ENCODE assay signal across 8 cellular contexts in the genomic region with DNA sequence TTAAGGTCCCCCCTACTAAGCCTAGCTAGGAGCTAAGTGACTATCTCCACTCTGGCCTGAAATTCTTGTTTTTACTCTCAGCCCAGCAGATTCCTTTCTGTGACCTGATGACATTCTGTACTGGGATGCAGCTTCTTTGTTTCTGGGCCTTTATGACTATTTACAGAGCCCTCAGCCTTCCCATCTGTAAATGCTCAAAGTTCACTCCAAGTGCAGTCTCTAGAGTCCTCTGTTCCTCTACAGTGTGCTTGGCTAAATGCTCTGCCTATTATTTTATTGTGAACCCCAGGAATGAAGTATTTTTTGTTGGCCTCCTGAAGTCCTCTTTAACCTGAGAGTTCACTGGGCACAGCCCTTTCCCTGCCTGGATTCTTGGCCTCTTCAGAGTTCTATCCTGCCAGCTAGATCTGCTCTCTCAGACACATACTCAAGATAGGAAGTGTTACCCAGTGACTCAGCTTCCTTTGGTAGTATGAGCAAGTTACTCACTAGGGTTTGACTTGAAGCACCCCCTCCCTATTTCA.
DNase-seq lines count a peak whose midpoint lies in the region; ATAC-seq and TF ChIP-seq lines count a peak whose summit lies in the region.

No MANE protein-coding gene starts in this region.

- DNase-seq in astrocyte of the hippocampus (ENCODE audit: low read depth, low spot score) (peak; percentile 23), myocyte (ENCODE audit: low read depth) (peak; percentile 25), NCI-H510A treated with DMSO at 0.1 percent for 48 hours (lab: John Stamatoyannopoulos, UW) (no peak), midbrain (lab: John Stamatoyannopoulos, UW) (no peak), HEK293T (ENCODE audit: extremely low spot score) (no peak), HuH-7.5 (ENCODE audit: low spot score) (no peak)

- POLR2A ChIA-PET in HEK293T (lab: Yijun Ruan, JAX), result no interaction called here

- CTCF ChIA-PET in HEK293T (lab: Yijun Ruan, JAX), result no interaction called here

- ATAC-seq in GM19025 (IDR thresholded peaks at IDR 0.05; ENCODE audit: low read depth, unreplicated experiment), result peak; percentile 71
- peak; percentile 52 for ATAC-seq in HG02943 (IDR thresholded peaks at IDR 0.05; ENCODE audit: low read depth, unreplicated experiment)

TF ChIP-seq in HEK293T, 16 proteins besides CTCF, POLR2A, EP300 and RAD21:
- no peak for TF ChIP-seq CTBP1 (IDR thresholded peaks at IDR 0.05; ENCODE audit: borderline replicate concordance)
- TF ChIP-seq L3MBTL2 (conservative IDR thresholded peaks at IDR 0.05), result no peak
- no peak for TF ChIP-seq FOXK2 (IDR thresholded peaks at IDR 0.05)
- TF ChIP-seq, protein P1, sequence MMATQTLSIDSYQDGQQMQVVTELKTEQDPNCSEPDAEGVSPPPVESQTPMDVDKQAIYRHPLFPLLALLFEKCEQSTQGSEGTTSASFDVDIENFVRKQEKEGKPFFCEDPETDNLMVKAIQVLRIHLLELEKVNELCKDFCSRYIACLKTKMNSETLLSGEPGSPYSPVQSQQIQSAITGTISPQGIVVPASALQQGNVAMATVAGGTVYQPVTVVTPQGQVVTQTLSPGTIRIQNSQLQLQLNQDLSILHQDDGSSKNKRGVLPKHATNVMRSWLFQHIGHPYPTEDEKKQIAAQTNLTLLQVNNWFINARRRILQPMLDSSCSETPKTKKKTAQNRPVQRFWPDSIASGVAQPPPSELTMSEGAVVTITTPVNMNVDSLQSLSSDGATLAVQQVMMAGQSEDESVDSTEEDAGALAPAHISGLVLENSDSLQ (IDR thresholded peaks at IDR 0.05), result no peak
- no peak for TF ChIP-seq SUZ12 (IDR thresholded peaks at IDR 0.05)
- TF ChIP-seq HDGF (IDR thresholded peaks at IDR 0.05; ENCODE audit: borderline replicate concordance), result no peak
- TF ChIP-seq ARNT (IDR thresholded peaks at IDR 0.05), result no peak
- no peak for TF ChIP-seq FOXA1 (IDR thresholded peaks at IDR 0.05)
- no peak for TF ChIP-seq BHLHE40 (IDR thresholded peaks at IDR 0.05; ENCODE audit: borderline replicate concordance)
- no peak for TF ChIP-seq TARDBP (IDR thresholded peaks at IDR 0.05)
- no peak for TF ChIP-seq ZNF384 (IDR thresholded peaks at IDR 0.05)
- no peak for TF ChIP-seq NFRKB (IDR thresholded peaks at IDR 0.05)
- no peak for TF ChIP-seq FOXM1 (IDR thresholded peaks at IDR 0.05; ENCODE audit: borderline replicate concordance)
- TF ChIP-seq SP1 (IDR thresholded peaks at IDR 0.05), result no peak
- no peak for TF ChIP-seq LEF1 (IDR thresholded peaks at IDR 0.05; ENCODE audit: borderline replicate concordance)
- TF ChIP-seq ELF4 (IDR thresholded peaks at IDR 0.05), result no peak

Comparison
In these comparisons a context has a peak if more than half of its experiments do, and no peak if none do; other contexts are left out.
1. DNase-seq: peak in astrocyte of the hippocampus (single experiment) and myocyte (single experiment); none in NCI-H510A treated with DMSO at 0.1 percent for 48 hours (single experiment), midbrain (single experiment), HEK293T (single experiment) and HuH-7.5 (single experiment).